9 cellular contexts compared by ENCODE assay signal in the genomic region with DNA sequence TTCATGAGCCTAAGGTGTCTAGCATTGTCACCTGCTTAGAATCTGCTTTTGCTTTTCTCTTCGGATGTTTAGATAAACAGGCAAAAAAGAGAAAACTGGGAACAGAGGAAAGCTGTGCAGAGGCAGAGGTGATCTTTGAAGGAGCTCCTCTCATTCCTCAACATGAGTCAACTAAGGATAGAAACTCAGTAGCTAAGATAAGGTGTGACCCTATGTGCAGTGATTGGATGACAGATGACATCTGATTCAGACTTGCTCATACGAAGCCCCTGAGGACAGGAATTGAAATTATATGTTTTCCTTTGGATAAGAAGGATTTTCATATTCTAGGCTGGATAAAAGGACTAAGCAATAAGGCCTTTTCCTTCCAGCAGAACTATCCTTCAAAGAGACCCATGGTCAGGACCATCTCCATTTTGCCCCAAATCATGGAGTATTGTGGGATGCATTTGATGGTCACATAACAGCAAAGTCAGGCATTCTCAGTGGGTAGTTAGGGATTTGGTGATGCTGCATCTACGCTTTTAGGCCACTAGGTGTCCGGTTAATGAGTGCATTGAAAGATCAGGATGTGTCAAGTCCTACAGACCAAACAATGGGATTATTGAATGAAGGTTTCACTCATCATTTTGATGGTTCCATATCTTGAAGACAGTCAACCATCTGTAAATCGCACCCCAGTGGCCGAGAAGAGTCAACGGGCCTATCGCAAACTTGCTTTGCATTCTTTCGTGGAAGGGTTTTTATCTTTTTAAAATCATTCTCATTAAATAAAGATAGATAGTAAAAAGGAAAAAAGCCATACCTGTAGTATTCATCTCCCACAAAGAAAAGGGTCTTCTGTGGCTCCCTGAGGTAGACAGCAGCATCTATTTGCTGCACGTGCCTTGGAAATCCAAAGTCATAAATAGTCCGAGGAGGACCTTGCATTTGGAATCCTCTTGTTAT. TPM values are rescaled to one million over a fixed set of nuclear protein-coding genes. Genes with fewer than 3 reads are reported as not detected.
A peak's percentile ranks its signal among the peaks of the same experiment; 100 is the strongest.
DNase-seq lines count a peak whose midpoint lies in the region; ATAC-seq, FAIRE-seq and TF ChIP-seq lines count a peak whose summit lies in the region.
"Had no signal": no experiment of that assay in that cellular context is flagged by ENCODE, and none has a peak within 500 bp of the region (broad histone marks: within the 10 kb centered on the region; RNA-seq: fewer than 3 reads in every experiment).

No MANE protein-coding gene starts in this region.

- H4K5ac ChIP-seq in H9 (ENCODE audit: insufficient read length, low read depth, low read length), result no peak overlapping the region

- no CpG with 5 or more reads among the region's 11 CpGs for WGBS in H9 (ENCODE audit: extremely low coverage, insufficient read length, low lambda C conversion rate)

- H2BK15ac ChIP-seq in H9 (ENCODE audit: low read depth, low read length), result no peak overlapping the region

- DNase-seq in Caco-2, result peak in 1 of 2 experiments; percentile 54
- peak; percentile 37 for DNase-seq in H9
- peak; percentile 84 for DNase-seq in SK-MEL-5 (ENCODE audit: low read depth, low spot score)
- DNase-seq in keratinocyte (ENCODE audit: low read depth, low spot score), result no peak
- no peak for DNase-seq in ascending aorta (ENCODE audit: low spot score in 2 of 2)
- no peak for DNase-seq in left ventricle myocardium superior
- no peak for DNase-seq in naive thymus-derived CD8-positive, alpha-beta T cell
- DNase-seq: activated naive CD8-positive, alpha-beta T cell treated with anti-CD3 and anti-CD28 coated beads, Interleukin-2, amount 10 ng/mL, durations not matched to agents 7 days and 5 days had no signal

- ATAC-seq in left ventricle myocardium superior (no peak), HG03095 (IDR thresholded peaks at IDR 0.05; ENCODE audit: unreplicated experiment) (no peak)
- no peak for ATAC-seq in naive thymus-derived CD8-positive, alpha-beta T cell

- H4K91ac ChIP-seq in H9 (ENCODE audit: insufficient read length, low read depth, low read length), result no peak overlapping the region

- no peak overlapping the region for H3K4ac ChIP-seq in H9 (ENCODE audit: low read depth, low read length)

- H3K9me3 Mint-ChIP-seq in Caco-2 (ENCODE audit: unreplicated experiment) (peaks cover 21% of the 10 kb centered on the region), H9 (no peaks in the 10 kb centered on the region)
- H3K9me3 Mint-ChIP-seq in naive thymus-derived CD8-positive, alpha-beta T cell, result peaks cover 0 to 13% (median 1%) of the 10 kb centered on the region in 9 donors

- peak; percentile 76 for FAIRE-seq in keratinocyte (lab: Jason Lieb, UNC)

- H3K14ac ChIP-seq in H9 (ENCODE audit: insufficient read depth, low read length), result no peak overlapping the region

- H2BK120ac ChIP-seq in H9 (ENCODE audit: low read depth, low read length, poor library complexity, severe bottlenecking), result no peak overlapping the region

- intact Hi-C loops in Caco-2 (cut with micrococcal nuclease; ENCODE audit: unreplicated experiment), result loop anchor here (1.0 kb wide), 2 partner anchors 20 to 73 kb away; no protein-coding TSS in a partner anchor
- intact Hi-C loops in ascending aorta (cut with DNase I), result no loop called here
- intact Hi-C loops in left ventricle myocardium superior (cut with micrococcal nuclease), result no loop called here

- H3K9ac ChIP-seq in H9 (ENCODE audit: extremely low read depth, insufficient read length, low read length) (no peak overlapping the region), keratinocyte (ENCODE audit: control insufficient read depth, extremely low read depth, insufficient read depth, low read length) (no peak overlapping the region)

- H3K27me3 ChIP-seq in Caco-2 (replicated peaks; ENCODE audit: control insufficient read depth, insufficient read depth, low read length) (no peaks in the 10 kb centered on the region), H9 (ENCODE audit: insufficient read depth, low read length) (no peaks in the 10 kb centered on the region), keratinocyte (ENCODE audit: control insufficient read depth, extremely low read depth, insufficient read depth, low read length) (no peaks in the 10 kb centered on the region), ascending aorta (no peaks in the 10 kb centered on the region)

- H3K79me1 ChIP-seq in H9 (ENCODE audit: insufficient read depth, low read depth, low read length, poor library complexity, severe bottlenecking), result no peaks in the 10 kb centered on the region

- H3K79me2 ChIP-seq in H9 (ENCODE audit: insufficient read depth, low read length) (no peaks in the 10 kb centered on the region), keratinocyte (ENCODE audit: control insufficient read depth, insufficient read depth, low read length) (no peaks in the 10 kb centered on the region)

- H2AK5ac ChIP-seq in H9 (ENCODE audit: insufficient read length, low read length), result no peak overlapping the region

- no peak overlapping the region for H2BK12ac ChIP-seq in H9 (ENCODE audit: insufficient read length, low read depth, low read length)

- H3K18ac ChIP-seq in H9 (ENCODE audit: insufficient read length, low read depth, low read length), result no peak overlapping the region

- in situ Hi-C loops in SK-MEL-5 (cut with HindIII; ENCODE audit: low pct_unique_long_range_greater_than_20kb, low sequenced_read_pairs), result no loop called here

- peak; percentile 84 to 88 for TF ChIP-seq CTCF in Caco-2 (IDR thresholded peaks at IDR 0.05; ENCODE audit: insufficient read depth in 1 of 2, low read depth in 1 of 2, low read length in 1 of 2, severe bottlenecking in 1 of 2, unreplicated experiment in 1 of 2)
- TF ChIP-seq CTCF in H9 (conservative IDR thresholded peaks at IDR 0.05), result peak; percentile 75
- peak; percentile 64 to 67 (median 66) for TF ChIP-seq CTCF in keratinocyte (optimal IDR thresholded peaks at IDR 0.05 in 1 of 3, IDR thresholded peaks at IDR 0.05 in 1 of 3, conservative IDR thresholded peaks at IDR 0.05 in 1 of 3; ENCODE audit: extremely low read depth in 1 of 3, insufficient read depth in 2 of 3, low read length in 3 of 3)
- peak in 1 of 3 experiments; percentile 20 for TF ChIP-seq CTCF in ascending aorta (IDR thresholded peaks at IDR 0.05)

- H3K23me2 ChIP-seq in H9 (ENCODE audit: insufficient read length, low read depth, low read length, poor library complexity, severe bottlenecking), result peaks cover 2% of the 10 kb centered on the region

- no peak overlapping the region for H3K56ac ChIP-seq in H9 (ENCODE audit: insufficient read length, low read depth, low read length)

- no peak overlapping the region for H2AFZ ChIP-seq in H9 (ENCODE audit: low read length)
- no peak overlapping the region for H2AFZ ChIP-seq in keratinocyte (ENCODE audit: control insufficient read depth, low read length)

- BruUV-seq in Caco-2 (replicated peaks; lab: Mats Ljungman, UMichigan), result no TSS peak

- no peaks in the 10 kb centered on the region for H3K36me3 Mint-ChIP-seq in Caco-2 (ENCODE audit: insufficient read depth, unreplicated experiment)
- H3K36me3 Mint-ChIP-seq in H9 (ENCODE audit: insufficient read depth in 1 of 3, low read depth in 3 of 3), result no peaks in the 10 kb centered on the region
- H3K36me3 Mint-ChIP-seq in naive thymus-derived CD8-positive, alpha-beta T cell, result peaks cover 0 to 11% (median 0%) of the 10 kb centered on the region in 3 donors

- H3K4me1 ChIP-seq in Caco-2 (peaks cover 25% of the 10 kb centered on the region), H9 (ENCODE audit: insufficient read depth, low read length) (no peaks in the 10 kb centered on the region), keratinocyte (ENCODE audit: control insufficient read depth, extremely low read depth, insufficient read depth, low read length) (peaks cover 11% of the 10 kb centered on the region), ascending aorta (no peaks in the 10 kb centered on the region)

- H3K4me3 ChIP-seq in Caco-2 (ENCODE audit: low read depth, low read length), result no peak overlapping the region
- no peak overlapping the region for H3K4me3 ChIP-seq in keratinocyte (ENCODE audit: control insufficient read depth in 2 of 3, extremely low read depth in 1 of 3, insufficient read depth in 2 of 3, low read depth in 1 of 3, low read length in 3 of 3)
- H3K4me3 ChIP-seq in ascending aorta, result no peak overlapping the region

- H3K4me2 ChIP-seq in H9 (ENCODE audit: insufficient read depth, insufficient read length, low read length) (no peak overlapping the region), keratinocyte (ENCODE audit: control insufficient read depth, extremely low read depth, insufficient read depth, low read depth, low read length) (peak overlapping the region; percentile 4)

- no peak overlapping the region for H3K23ac ChIP-seq in H9 (ENCODE audit: insufficient read length, low read depth, low read length)

- no peaks in the 10 kb centered on the region for H3K9me1 ChIP-seq in keratinocyte (ENCODE audit: control insufficient read depth, extremely low read depth, insufficient read depth, low read length)

- 0 out of 2 replicates have a peak, but pooled peaks cover under 1% of the 10 kb centered on the region for H3K9me3 ChIP-seq in Caco-2
- H3K9me3 ChIP-seq in H9 (ENCODE audit: control insufficient read depth, low read depth, low read length), result no peaks in the 10 kb centered on the region
- no peaks in the 10 kb centered on the region for H3K9me3 ChIP-seq in keratinocyte (ENCODE audit: control insufficient read depth, low read depth, low read length)
- H3K9me3 ChIP-seq in ascending aorta, result no peaks in the 10 kb centered on the region

- H3K4me1 Mint-ChIP-seq in Caco-2 (ENCODE audit: low read depth, unreplicated experiment) (peaks cover 17% of the 10 kb centered on the region), H9 (peaks cover 7% of the 10 kb centered on the region in 2 experiments)
- H3K4me1 Mint-ChIP-seq in naive thymus-derived CD8-positive, alpha-beta T cell, result peaks cover 0 to 14% (median 0%) of the 10 kb centered on the region in 4 donors

- no peak overlapping the region for H3T11ph ChIP-seq in H9 (ENCODE audit: low read length)

- POLR2A ChIA-PET in Caco-2 (lab: Charles Lee), result no interaction called here
- POLR2A ChIA-PET in naive thymus-derived CD8-positive, alpha-beta T cell (lab: Charles Lee), result no interaction called here

- no peaks in the 10 kb centered on the region for H4K20me1 ChIP-seq in H9 (ENCODE audit: control insufficient read depth, insufficient read depth, insufficient read length)
- no peaks in the 10 kb centered on the region for H4K20me1 ChIP-seq in keratinocyte (ENCODE audit: control insufficient read depth, extremely low read depth, insufficient read depth, low read length)

- H2BK5ac ChIP-seq in H9 (ENCODE audit: insufficient read length, low read length), result no peak overlapping the region

- H3K27ac Mint-ChIP-seq in Caco-2 (ENCODE audit: unreplicated experiment) (no peak overlapping the region), H9 (no peak overlapping the region)
- H3K27ac Mint-ChIP-seq in naive thymus-derived CD8-positive, alpha-beta T cell, result no peak overlapping the region
- H3K27ac Mint-ChIP-seq: activated naive CD8-positive, alpha-beta T cell treated with anti-CD3 and anti-CD28 coated beads, Interleukin-2, amount 10 ng/mL, durations not matched to agents 7 days and 5 days had no signal

- H3K4me3 Mint-ChIP-seq in Caco-2 (ENCODE audit: unreplicated experiment), result no peak overlapping the region
- no peak overlapping the region for H3K4me3 Mint-ChIP-seq in H9
- H3K4me3 Mint-ChIP-seq in naive thymus-derived CD8-positive, alpha-beta T cell, result no peak overlapping the region
- H3K4me3 Mint-ChIP-seq: activated naive CD8-positive, alpha-beta T cell treated with anti-CD3 and anti-CD28 coated beads, Interleukin-2, amount 10 ng/mL, durations not matched to agents 7 days and 5 days had no signal

- CTCF ChIA-PET in Caco-2 (lab: Charles Lee), result interaction anchor here (0.5 to 1.3 kb wide), 3 partner anchors 20 to 73 kb away, joined by 4 to 5 read pairs (median 5); no protein-coding TSS in a partner anchor

- H3K36me3 ChIP-seq in Caco-2 (ENCODE audit: control insufficient read depth, insufficient read depth, low read length), result no peaks in the 10 kb centered on the region
- H3K36me3 ChIP-seq in keratinocyte (ENCODE audit: control insufficient read depth in 2 of 2, extremely low read depth in 1 of 2, insufficient read depth in 2 of 2, low read length in 2 of 2), result no peaks in the 10 kb centered on the region
- no peaks in the 10 kb centered on the region for H3K36me3 ChIP-seq in ascending aorta

- dilution Hi-C loops in keratinocyte (cut with MboI; ENCODE audit: extremely low pct_ligation_motif_present, low sequenced_read_pairs), result no loop called here

- no peak overlapping the region for H3K27ac ChIP-seq in H9 (ENCODE audit: insufficient read length, low read depth, low read length)
- no peak overlapping the region for H3K27ac ChIP-seq in keratinocyte (ENCODE audit: control insufficient read depth, insufficient read depth, low read length)
- no peak overlapping the region for H3K27ac ChIP-seq in ascending aorta

- H3K27me3 Mint-ChIP-seq in Caco-2 (ENCODE audit: insufficient read depth, unreplicated experiment) (no peaks in the 10 kb centered on the region), H9 (ENCODE audit: low read depth) (no peaks in the 10 kb centered on the region)
- H3K27me3 Mint-ChIP-seq in naive thymus-derived CD8-positive, alpha-beta T cell, result no peaks in the 10 kb centered on the region
- H3K27me3 Mint-ChIP-seq: activated naive CD8-positive, alpha-beta T cell treated with anti-CD3 and anti-CD28 coated beads, Interleukin-2, amount 10 ng/mL, durations not matched to agents 7 days and 5 days had no signal

- no peak overlapping the region for H4K8ac ChIP-seq in H9 (replicated peaks; ENCODE audit: insufficient read length, low read depth, low read length)

- H2BK20ac ChIP-seq in H9 (ENCODE audit: low read depth, low read length, poor library complexity, severe bottlenecking), result no peak overlapping the region

RNA-seq across cellular contexts. Expression of gene MMP20, which starts 32.2 kb away (rescaled TPM):
- total RNA-seq in Caco-2 (2022), result not detected in 2 replicates
- total RNA-seq in H9 (2021), result not detected in 2 replicates
- total RNA-seq in SK-MEL-5 (2014; rRNA removed; shearing (Covaris generic)), result not detected in 2 replicates
- not detected in 2 replicates for polyA plus RNA-seq in SK-MEL-5 (2015; cell fraction: cytosol; rRNA removed)
- polyA plus RNA-seq in SK-MEL-5 (2015; cell fraction: nucleus; rRNA removed), result not detected in 2 replicates
- not detected in 3 replicates for polyA plus RNA-seq in keratinocyte
- polyA plus RNA-seq in keratinocyte (2011; ENCODE audit: low read depth), result not detected
- polyA plus RNA-seq in keratinocyte (2011; cell fraction: cytosol; rRNA removed), result not detected in 2 replicates
- polyA plus RNA-seq in keratinocyte (2011; cell fraction: nucleus; rRNA removed), result not detected in 2 replicates
- not detected in 2 replicates for polyA plus RNA-seq in keratinocyte (2012; ENCODE audit: low replicate concordance)
- polyA minus RNA-seq in keratinocyte, result not detected in 3 replicates
- not detected for polyA minus RNA-seq in keratinocyte (2011; cell fraction: cytosol; rRNA and poly(A)+ RNA removed)
- polyA minus RNA-seq in keratinocyte (2011; cell fraction: nucleus; rRNA and poly(A)+ RNA removed), result not detected in 2 replicates
- total RNA-seq in ascending aorta, result not detected
- not detected for total RNA-seq in left ventricle myocardium superior
- not detected for total RNA-seq in naive thymus-derived CD8-positive, alpha-beta T cell
- polyA plus RNA-seq in naive thymus-derived CD8-positive, alpha-beta T cell, result not detected
- total RNA-seq: activated naive CD8-positive, alpha-beta T cell treated with anti-CD3 and anti-CD28 coated beads, Interleukin-2, amount 10 ng/mL, durations not matched to agents 7 days and 5 days had no signal

Comparison
In these comparisons a context has a peak if more than half of its experiments do, and no peak if none do; other contexts are left out.
1. DNase-seq: peak in H9 (single experiment) and SK-MEL-5 (single experiment); none in keratinocyte (single experiment), ascending aorta (0 of 2), left ventricle myocardium superior (single experiment) and naive thymus-derived CD8-positive, alpha-beta T cell (0 of 10).